1 cellular context compared by ENCODE assay signal in the genomic region with DNA sequence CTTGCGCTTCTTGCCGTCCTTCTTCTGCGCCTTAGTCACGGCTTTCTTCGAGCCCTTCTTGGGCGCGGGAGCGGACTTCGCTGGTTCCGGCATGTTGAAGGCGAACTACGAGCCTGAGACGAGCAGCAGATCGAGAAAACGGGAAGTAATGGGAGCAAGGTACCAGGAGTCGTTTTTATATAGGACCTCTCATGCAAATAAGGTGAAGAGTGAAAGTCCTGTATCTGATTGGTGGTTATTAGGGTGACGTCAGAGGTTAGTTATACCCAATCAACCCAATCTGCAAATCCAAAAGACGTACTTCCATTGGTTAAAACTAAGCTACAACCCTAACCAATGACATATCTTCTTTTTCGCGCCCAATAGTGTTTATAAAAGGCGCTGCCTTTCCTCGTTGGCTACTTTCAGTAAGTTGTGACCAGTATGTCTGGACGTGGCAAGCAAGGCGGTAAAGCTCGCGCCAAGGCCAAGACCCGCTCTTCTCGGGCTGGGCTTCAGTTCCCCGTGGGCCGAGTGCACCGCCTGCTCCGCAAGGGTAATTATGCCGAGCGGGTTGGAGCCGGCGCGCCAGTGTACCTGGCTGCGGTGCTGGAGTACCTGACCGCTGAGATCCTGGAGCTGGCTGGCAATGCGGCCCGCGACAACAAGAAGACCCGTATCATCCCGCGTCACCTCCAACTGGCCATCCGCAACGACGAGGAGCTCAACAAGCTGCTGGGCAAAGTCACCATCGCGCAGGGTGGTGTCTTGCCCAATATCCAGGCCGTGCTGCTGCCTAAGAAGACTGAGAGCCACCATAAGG.
TF ChIP-seq lines count a peak whose summit lies in the region.

No MANE protein-coding gene starts in this region.

TF ChIP-seq in IMR-90, 13 proteins besides CTCF, POLR2A, EP300 and RAD21:
- TF ChIP-seq MXI1 (IDR thresholded peaks at IDR 0.05; ENCODE audit: borderline replicate concordance, low read depth, low read length) (0 out of 2 replicates have a peak, but pooled peaks have one; percentile 22), RCOR1 (IDR thresholded peaks at IDR 0.05; ENCODE audit: insufficient replicate concordance, low read length) (no peak), BHLHE40 (IDR thresholded peaks at IDR 0.05; ENCODE audit: low read depth, low read length) (no peak), MAZ (IDR thresholded peaks at IDR 0.05; ENCODE audit: borderline replicate concordance, low read depth, low read length) (no peak; the same call in 1 of the 2 replicates), RFX5 (IDR thresholded peaks at IDR 0.05; ENCODE audit: low read depth, low read length) (no peak), NFE2L2 (IDR thresholded peaks at IDR 0.05; ENCODE audit: low read depth, low read length) (no peak), CHD1 (IDR thresholded peaks at IDR 0.05; ENCODE audit: low read depth, low read length) (no peak), MAFK (IDR thresholded peaks at IDR 0.05; ENCODE audit: low read depth, low read length) (no peak), FOS (IDR thresholded peaks at IDR 0.05; ENCODE audit: low read depth, low read length) (peak; percentile 66; the same call in 1 of the 2 replicates), SMC3 (IDR thresholded peaks at IDR 0.05; ENCODE audit: low read depth, low read length) (no peak), CEBPB (IDR thresholded peaks at IDR 0.05; ENCODE audit: low read depth, low read length) (peak; percentile 89)
- TF ChIP-seq, protein P1, sequence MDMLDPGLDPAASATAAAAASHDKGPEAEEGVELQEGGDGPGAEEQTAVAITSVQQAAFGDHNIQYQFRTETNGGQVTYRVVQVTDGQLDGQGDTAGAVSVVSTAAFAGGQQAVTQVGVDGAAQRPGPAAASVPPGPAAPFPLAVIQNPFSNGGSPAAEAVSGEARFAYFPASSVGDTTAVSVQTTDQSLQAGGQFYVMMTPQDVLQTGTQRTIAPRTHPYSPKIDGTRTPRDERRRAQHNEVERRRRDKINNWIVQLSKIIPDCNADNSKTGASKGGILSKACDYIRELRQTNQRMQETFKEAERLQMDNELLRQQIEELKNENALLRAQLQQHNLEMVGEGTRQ (IDR thresholded peaks at IDR 0.05; ENCODE audit: low read depth, low read length): no peak
- TF ChIP-seq, protein P2, sequence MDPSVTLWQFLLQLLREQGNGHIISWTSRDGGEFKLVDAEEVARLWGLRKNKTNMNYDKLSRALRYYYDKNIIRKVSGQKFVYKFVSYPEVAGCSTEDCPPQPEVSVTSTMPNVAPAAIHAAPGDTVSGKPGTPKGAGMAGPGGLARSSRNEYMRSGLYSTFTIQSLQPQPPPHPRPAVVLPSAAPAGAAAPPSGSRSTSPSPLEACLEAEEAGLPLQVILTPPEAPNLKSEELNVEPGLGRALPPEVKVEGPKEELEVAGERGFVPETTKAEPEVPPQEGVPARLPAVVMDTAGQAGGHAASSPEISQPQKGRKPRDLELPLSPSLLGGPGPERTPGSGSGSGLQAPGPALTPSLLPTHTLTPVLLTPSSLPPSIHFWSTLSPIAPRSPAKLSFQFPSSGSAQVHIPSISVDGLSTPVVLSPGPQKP (IDR thresholded peaks at IDR 0.05; ENCODE audit: borderline replicate concordance, low read depth, low read length): no peak
